In genomic region chr15:81001180-81002003, GRCh38 we compare ENCODE assay signal across 8 cellular contexts. TPM values are rescaled to one million over a fixed set of nuclear protein-coding genes. Genes with fewer than 3 reads are reported as not detected.
DNase-seq lines count a peak whose midpoint lies in the region; ATAC-seq and TF ChIP-seq lines count a peak whose summit lies in the region.

No MANE protein-coding gene starts in this region.

- H3K4me3 ChIP-seq in cardiac muscle cell (peak overlapping the region; percentile 96), parathyroid adenoma (ENCODE audit: low read depth, low read length) (peak overlapping the region; percentile 83)

- H3K27ac ChIP-seq in RWPE1 (peak overlapping the region; percentile 96), cardiac muscle cell (peak overlapping the region; percentile 65), parathyroid adenoma (peak overlapping the region; percentile 85)

- H3K9me3 ChIP-seq in cardiac muscle cell (ENCODE audit: low read depth) (no peaks in the 10 kb centered on the region), parathyroid adenoma (ENCODE audit: control insufficient read depth, low read length) (no peaks in the 10 kb centered on the region)

- H3K9ac ChIP-seq in parathyroid adenoma = peak overlapping the region; percentile 46

- peaks cover 0 to 6% of the 10 kb centered on the region in 2 donors for H3K9me3 Mint-ChIP-seq in activated naive CD4-positive, alpha-beta T cell treated with anti-CD3 and anti-CD28 coated beads, Interleukin-2, amount 50 U/mL, for 72 hours

- H3K79me2 ChIP-seq in parathyroid adenoma = no peaks in the 10 kb centered on the region

- peaks cover 4 to 6% of the 10 kb centered on the region in 2 donors for H3K36me3 Mint-ChIP-seq in activated naive CD4-positive, alpha-beta T cell treated with anti-CD3 and anti-CD28 coated beads, Interleukin-2, amount 50 U/mL, for 72 hours

- DNase-seq in Ammon's horn (ENCODE audit: low spot score) (peak; percentile 47), RWPE1 (ENCODE audit: low spot score) (peak; percentile 55), cardiac muscle cell (ENCODE audit: low read depth in 1 of 2, low spot score in 1 of 2) (peak; percentile 47 to 66), amniotic stem cell (lab: John Stamatoyannopoulos, UW) (no peak)
- peak; percentile 24 to 62 for DNase-seq in activated naive CD4-positive, alpha-beta T cell treated with anti-CD3 and anti-CD28 coated beads, Interleukin-2, amount 50 U/mL, for 72 hours (ENCODE audit: low spot score in 2 of 2)

- POLR2A ChIA-PET in RWPE1 (lab: Yijun Ruan, JAX; ENCODE audit: low non-redundant PET) = interaction anchor here (0.5 to 1.0 kb wide), 2 partner anchors 11 to 238 kb away, joined by 3 to 4 read pairs; no protein-coding TSS in a partner anchor

- TF ChIP-seq CTCF in RWPE1 (conservative IDR thresholded peaks at IDR 0.05; ENCODE audit: low read depth) = no peak
- no peak for TF ChIP-seq CTCF in cardiac muscle cell (IDR thresholded peaks at IDR 0.05; ENCODE audit: low read depth, low read length)
- no peak for TF ChIP-seq CTCF in parathyroid adenoma (IDR thresholded peaks at IDR 0.05)

- peak overlapping the region in 1 of 2 donors; percentile 92 for H3K27ac Mint-ChIP-seq in activated naive CD4-positive, alpha-beta T cell treated with anti-CD3 and anti-CD28 coated beads, Interleukin-2, amount 50 U/mL, for 72 hours

- H3K36me3 ChIP-seq in cardiac muscle cell (no peaks in the 10 kb centered on the region), parathyroid adenoma (ENCODE audit: control insufficient read depth, insufficient read depth, low read length) (no peaks in the 10 kb centered on the region)

- H3K27me3 ChIP-seq in cardiac muscle cell = peaks cover 9% of the 10 kb centered on the region
- no peaks in the 10 kb centered on the region for H3K27me3 ChIP-seq in parathyroid adenoma (ENCODE audit: control insufficient read depth, insufficient read depth, low read length)

- H3K4me2 ChIP-seq in parathyroid adenoma (ENCODE audit: low read length) = peak overlapping the region; percentile 86

- ATAC-seq in GM18870 (IDR thresholded peaks at IDR 0.05; ENCODE audit: unreplicated experiment) = peak; percentile 17
- ATAC-seq in HG03095 (IDR thresholded peaks at IDR 0.05; ENCODE audit: unreplicated experiment) = peak; percentile 26
- ATAC-seq in activated naive CD4-positive, alpha-beta T cell treated with anti-CD3 and anti-CD28 coated beads, Interleukin-2, amount 50 U/mL, for 72 hours = peak; percentile 47 to 55

- CTCF ChIA-PET in RWPE1 (lab: Yijun Ruan, JAX) = interaction anchor here (0.5 to 1.7 kb wide), 3 partner anchors 22 to 265 kb away, joined by 3 to 7 read pairs (median 3); partner anchors contain the start of gene CEMIP

- H3K4me1 ChIP-seq in cardiac muscle cell (ENCODE audit: low read depth) (no peaks in the 10 kb centered on the region), parathyroid adenoma (no peaks in the 10 kb centered on the region)

- H2AFZ ChIP-seq in parathyroid adenoma = peak overlapping the region; percentile 94

RNA-seq across cellular contexts. Expression of gene TLNRD1, which starts 0.7 kb away (rescaled TPM):
- 10 to 100 TPM in 1 of 2 donors, 1 to 10 TPM in 1; 9.4 to 15.7 TPM for total RNA-seq in activated naive CD4-positive, alpha-beta T cell treated with anti-CD3 and anti-CD28 coated beads, Interleukin-2, amount 50 U/mL, for 72 hours
- 29.2 and 41.8 TPM in 2 replicates for total RNA-seq in cardiac muscle cell
- 14.4 and 25.3 TPM in 2 replicates for polyA plus RNA-seq in cardiac muscle cell

RNA-seq across cellular contexts. Expression of gene MESD, which starts 11.8 kb away (rescaled TPM):
- total RNA-seq in activated naive CD4-positive, alpha-beta T cell treated with anti-CD3 and anti-CD28 coated beads, Interleukin-2, amount 50 U/mL, for 72 hours = 10 to 100 TPM; 15.8 to 21.8 TPM
- 19.1 and 20.1 TPM in 2 replicates for total RNA-seq in cardiac muscle cell
- 25.3 and 35.8 TPM in 2 replicates for polyA plus RNA-seq in cardiac muscle cell
